ENCODE assay signal across 35 cellular contexts in genomic region chr2:24939353-24939752, GRCh38.
"Had no signal": no experiment of that assay in that cellular context is flagged by ENCODE, and none has a peak within 500 bp of the region (broad histone marks: within the 10 kb centered on the region; RNA-seq: fewer than 3 reads in every experiment).

No MANE protein-coding gene starts in this region.

- H3K27me3 ChIP-seq: MG63 had no signal

- H3K36me3 ChIP-seq: MG63 had no signal

- H3K4me3 ChIP-seq: MG63 had no signal

- H3K9me3 ChIP-seq: MG63 had no signal

- DNase-seq: Karpas-422, Kasumi-1, MG63, MM.1S, MV-4-11, NCI-H1048, NCI-H1092, NCI-H1092 treated with DMSO at 0.1 percent for 48 hours, NCI-H1105, NCI-H1105 treated with DMSO at 0.1 percent for 48 hours, NCI-H1417, NCI-H1417 treated with DMSO at 0.1 percent for 48 hours, NCI-H1436, NCI-H1436 treated with DMSO at 0.1 percent for 48 hours, NCI-H146, NCI-H1694, NCI-H1694 treated with DMSO at 0.1 percent for 48 hours, NCI-H187, NCI-H187 treated with DMSO at 0.1 percent for 48 hours, NCI-H1930, NCI-H2029, NCI-H2029 treated with DMSO at 0.1 percent for 48 hours, NCI-H2081, NCI-H2081 treated with DMSO at 0.1 percent for 48 hours, NCI-H2107, NCI-H2171, NCI-H2171 treated with DMSO at 0.1 percent for 48 hours, NCI-H2227 treated with DMSO at 0.1 percent for 48 hours, NCI-H226, NCI-H345, NCI-H446, NCI-H446 treated with DMSO at 0.1 percent for 48 hours, NCI-H510A, NCI-H510A treated with DMSO at 0.1 percent for 48 hours, NCI-H524 had no signal
